In genomic region chr6:2245954-2246863, GRCh38 we compare ENCODE assay signal across 1 cellular context.
A peak's percentile ranks its signal among the peaks of the same experiment; 100 is the strongest.
TF ChIP-seq lines count a peak whose summit lies in the region.

No MANE protein-coding gene starts in this region.

TF ChIP-seq in HepG2, 621 proteins besides CTCF, POLR2A, EP300 and RAD21 (continued from another document and continues in another):
- TF ChIP-seq ARID4A (CRISPR knock-in tag; IDR thresholded peaks at IDR 0.05; ENCODE audit: borderline replicate concordance), result no peak
- no peak for TF ChIP-seq TFE3 (CRISPR knock-in tag; IDR thresholded peaks at IDR 0.05)
- peak; percentile 53; the same call in 1 of the 2 replicates for TF ChIP-seq LCORL (IDR thresholded peaks at IDR 0.05)
- peak; percentile 87 for TF ChIP-seq LCORL (CRISPR knock-in tag; IDR thresholded peaks at IDR 0.05)
- no peak for TF ChIP-seq ZNF34 (CRISPR knock-in tag; IDR thresholded peaks at IDR 0.05; ENCODE audit: borderline replicate concordance)
- TF ChIP-seq ZNF251 (CRISPR knock-in tag; IDR thresholded peaks at IDR 0.05), result no peak
- TF ChIP-seq HOXD1 (CRISPR knock-in tag; IDR thresholded peaks at IDR 0.05), result 0 out of 2 replicates have a peak, but pooled peaks have one; percentile 60
- no peak; the same call in none of the 2 replicates for TF ChIP-seq MYPOP (CRISPR knock-in tag; IDR thresholded peaks at IDR 0.05)
- no peak for TF ChIP-seq CC2D1A (CRISPR knock-in tag; IDR thresholded peaks at IDR 0.05)
- TF ChIP-seq RBM22 (optimal IDR thresholded peaks at IDR 0.05; ENCODE audit: low read length), result no peak
- TF ChIP-seq MED1 (CRISPR knock-in tag; IDR thresholded peaks at IDR 0.05), result peak; percentile 94
- TF ChIP-seq SP140L (CRISPR knock-in tag; IDR thresholded peaks at IDR 0.05; ENCODE audit: borderline replicate concordance), result no peak
- TF ChIP-seq KMT2B (CRISPR knock-in tag; IDR thresholded peaks at IDR 0.05), result no peak; the same call in 1 of the 2 replicates
- no peak for TF ChIP-seq ZNF124 (CRISPR knock-in tag; IDR thresholded peaks at IDR 0.05)
- TF ChIP-seq SAFB2 (CRISPR knock-in tag; IDR thresholded peaks at IDR 0.05; ENCODE audit: borderline replicate concordance, low read depth), result 0 out of 2 replicates have a peak, but pooled peaks have one; percentile 23
- peak; percentile 59; the same call in 1 of the 2 replicates for TF ChIP-seq TP53 (CRISPR knock-in tag; conservative IDR thresholded peaks at IDR 0.05)
- TF ChIP-seq ZNF484 (CRISPR knock-in tag; IDR thresholded peaks at IDR 0.05; ENCODE audit: borderline replicate concordance, low read depth), result no peak
- no peak for TF ChIP-seq AGO2 (optimal IDR thresholded peaks at IDR 0.05; ENCODE audit: low read depth, low read length)
- TF ChIP-seq ZNF557 (CRISPR knock-in tag; IDR thresholded peaks at IDR 0.05), result 0 out of 2 replicates have a peak, but pooled peaks have one; percentile 77
- no peak for TF ChIP-seq ZNF678 (CRISPR knock-in tag; IDR thresholded peaks at IDR 0.05)
- no peak for TF ChIP-seq ZNF839 (CRISPR knock-in tag; IDR thresholded peaks at IDR 0.05; ENCODE audit: borderline replicate concordance)
- TF ChIP-seq THRA (CRISPR knock-in tag; IDR thresholded peaks at IDR 0.05; ENCODE audit: borderline replicate concordance), result peak; percentile 39; the same call in 1 of the 2 replicates
- TF ChIP-seq PBX2 (CRISPR knock-in tag; IDR thresholded peaks at IDR 0.05), result no peak
- TF ChIP-seq PAWR (CRISPR knock-in tag; IDR thresholded peaks at IDR 0.05; ENCODE audit: borderline replicate concordance), result no peak
- TF ChIP-seq ZNF343 (CRISPR knock-in tag; IDR thresholded peaks at IDR 0.05), result no peak
- TF ChIP-seq ZBTB20 (CRISPR knock-in tag; IDR thresholded peaks at IDR 0.05; ENCODE audit: borderline replicate concordance, low read depth), result peak; percentile 70
- TF ChIP-seq ZNF850 (CRISPR knock-in tag; conservative IDR thresholded peaks at IDR 0.05), result no peak
- TF ChIP-seq ZFAT (CRISPR knock-in tag; conservative IDR thresholded peaks at IDR 0.05), result no peak
- peak; percentile 44; the same call in 1 of the 2 replicates for TF ChIP-seq ARNT2 (CRISPR knock-in tag; IDR thresholded peaks at IDR 0.05; ENCODE audit: low read depth)
- peak; percentile 48; the same call in 1 of the 2 replicates for TF ChIP-seq GMEB1 (CRISPR knock-in tag; IDR thresholded peaks at IDR 0.05; ENCODE audit: borderline replicate concordance)
- TF ChIP-seq CENPX (CRISPR knock-in tag; IDR thresholded peaks at IDR 0.05), result no peak
- no peak for TF ChIP-seq ZNF280B (CRISPR knock-in tag; IDR thresholded peaks at IDR 0.05; ENCODE audit: borderline replicate concordance)
- TF ChIP-seq ZNF292 (CRISPR knock-in tag; IDR thresholded peaks at IDR 0.05; ENCODE audit: borderline replicate concordance, low read depth), result peak; percentile 74; the same call in 1 of the 2 replicates
- TF ChIP-seq KMT2A (CRISPR knock-in tag; IDR thresholded peaks at IDR 0.05), result peak; percentile 27; the same call in 1 of the 2 replicates
- peak; percentile 60 for TF ChIP-seq ZNF430 (CRISPR knock-in tag; IDR thresholded peaks at IDR 0.05)
- 0 out of 2 replicates have a peak, but pooled peaks have one; percentile 14 for TF ChIP-seq ATF6 (CRISPR knock-in tag; conservative IDR thresholded peaks at IDR 0.05)
- no peak for TF ChIP-seq PLRG1 (conservative IDR thresholded peaks at IDR 0.05)
- no peak for TF ChIP-seq KLF6 (CRISPR knock-in tag; IDR thresholded peaks at IDR 0.05)
- no peak for TF ChIP-seq IRF9 (CRISPR knock-in tag; IDR thresholded peaks at IDR 0.05; ENCODE audit: borderline replicate concordance)
- TF ChIP-seq ZNF629 (CRISPR knock-in tag; conservative IDR thresholded peaks at IDR 0.05), result no peak; the same call in 1 of the 2 replicates
- no peak for TF ChIP-seq ZNF703 (CRISPR knock-in tag; IDR thresholded peaks at IDR 0.05; ENCODE audit: borderline replicate concordance)
- TF ChIP-seq ZMYM3 (CRISPR knock-in tag; IDR thresholded peaks at IDR 0.05), result peak; percentile 59; the same call in 1 of the 2 replicates
- no peak for TF ChIP-seq ZBTB39 (CRISPR knock-in tag; IDR thresholded peaks at IDR 0.05)
- no peak for TF ChIP-seq ZNF720 (CRISPR knock-in tag; IDR thresholded peaks at IDR 0.05)
- no peak for TF ChIP-seq CREBL2 (CRISPR knock-in tag; IDR thresholded peaks at IDR 0.05; ENCODE audit: borderline replicate concordance)
- TF ChIP-seq ZBTB21 (CRISPR knock-in tag; IDR thresholded peaks at IDR 0.05), result no peak
- no peak; the same call in 1 of the 2 replicates for TF ChIP-seq TSC22D2 (CRISPR knock-in tag; IDR thresholded peaks at IDR 0.05; ENCODE audit: borderline replicate concordance)
